ENCODE assay signal across 18 cellular contexts in genomic region chr12:115411121-115411520, GRCh38.
DNase-seq lines count a peak whose midpoint lies in the region; ATAC-seq and TF ChIP-seq lines count a peak whose summit lies in the region.
"Had no signal": no experiment of that assay in that cellular context is flagged by ENCODE, and none has a peak within 500 bp of the region (broad histone marks: within the 10 kb centered on the region; RNA-seq: fewer than 3 reads in every experiment).

No MANE protein-coding gene starts in this region.

- peaks cover 2% of the 10 kb centered on the region for H3K27me3 Mint-ChIP-seq in GM23338 (ENCODE audit: insufficient read depth, low read depth, poor library complexity)
- no peaks in the 10 kb centered on the region; the same call in 1 of the 2 replicates for H3K27me3 Mint-ChIP-seq in WTC11 (ENCODE audit: low read depth)
- H3K27me3 Mint-ChIP-seq in nephron progenitor cell (ENCODE audit: low read depth, poor library complexity), result peaks cover 5% of the 10 kb centered on the region
- H3K27me3 Mint-ChIP-seq: CD8-positive, alpha-beta memory T cell had no signal

- peaks cover 3% of the 10 kb centered on the region; the same call in 1 of the 2 replicates for H3K9me2 ChIP-seq in GM23338 (ENCODE audit: insufficient read depth)

- TF ChIP-seq CTCF in GM23338 (conservative IDR thresholded peaks at IDR 0.05; ENCODE audit: low read depth in 2 of 2), result no peak
- no peak for TF ChIP-seq CTCF in WTC11 (IDR thresholded peaks at IDR 0.05)
- no peak for TF ChIP-seq CTCF in nephron progenitor cell (IDR thresholded peaks at IDR 0.05)

- no peaks in the 10 kb centered on the region; the same call in 2 of the 3 replicates for H3K9me3 Mint-ChIP-seq in GM23338
- H3K9me3 Mint-ChIP-seq in WTC11, result no peaks in the 10 kb centered on the region
- H3K9me3 Mint-ChIP-seq in nephron progenitor cell, result no peaks in the 10 kb centered on the region

- no peaks in the 10 kb centered on the region for H3F3A ChIP-seq in GM23338 (replicated peaks; ENCODE audit: low read depth)

- H3K79me2 ChIP-seq in GM23338 (replicated peaks; ENCODE audit: insufficient read depth), result no peaks in the 10 kb centered on the region

- no peak overlapping the region for H3K27ac ChIP-seq in GM23338 (ENCODE audit: low read depth)
- H3K27ac ChIP-seq: SK-N-MC had no signal

- no peak overlapping the region for H2AFZ ChIP-seq in GM23338

- H3K27me3 ChIP-seq in GM23338 (ENCODE audit: insufficient read depth) (no peaks in the 10 kb centered on the region), MG63 (no peaks in the 10 kb centered on the region)

- H3K36me3 ChIP-seq in GM23338 (ENCODE audit: insufficient read depth) (no peaks in the 10 kb centered on the region), MG63 (no peaks in the 10 kb centered on the region)

- H4K20me1 ChIP-seq in GM23338 (replicated peaks; ENCODE audit: insufficient read depth), result no peaks in the 10 kb centered on the region

- POLR2A ChIA-PET in WTC11 (lab: Charles Lee), result interaction anchor here (0.6 kb wide), 1 partner anchor 815 kb away, joined by 3 read pairs; no protein-coding TSS in a partner anchor

- H3K4me3 Mint-ChIP-seq in GM23338 (no peak overlapping the region), WTC11 (no peak overlapping the region), nephron progenitor cell (no peak overlapping the region)
- H3K4me3 Mint-ChIP-seq: CD8-positive, alpha-beta memory T cell had no signal

- H3K27ac Mint-ChIP-seq in GM23338, result no peak overlapping the region
- no peak overlapping the region for H3K27ac Mint-ChIP-seq in WTC11
- no peak overlapping the region for H3K27ac Mint-ChIP-seq in nephron progenitor cell
- H3K27ac Mint-ChIP-seq: CD8-positive, alpha-beta memory T cell had no signal

- ATAC-seq in GM23338 (peak; percentile 63), WTC11 (peak; percentile 59), GM19328 (IDR thresholded peaks at IDR 0.05; ENCODE audit: unreplicated experiment) (no peak)
- ATAC-seq: HCT116 had no signal

- CTCF ChIA-PET in WTC11 (lab: Charles Lee), result no interaction called here

- H3K4me2 ChIP-seq in GM23338, result peak overlapping the region; percentile 14

- DNase-seq in GM23338 (ENCODE audit: low spot score) (peak; percentile 64), WTC11 (ENCODE audit: low spot score) (no peak), iPS DF 4.7 (ENCODE audit: extremely low read depth, low spot score) (peak; percentile 25), nephron progenitor cell (peak; percentile 21), MG63 (no peak), cortex of kidney (lab: John Stamatoyannopoulos, UW) (no peak), HCEC 1CT (no peak)
- DNase-seq: C1 segment of cervical spinal cord; CD8-positive, alpha-beta memory T cell; DMS53; NCI-H1105; NCI-H2081; NCI-H510A treated with DMSO at 0.1 percent for 48 hours; NCI-H774; Right ventricle myocardium superior had no signal

- peaks cover 23% of the 10 kb centered on the region for H3K4me1 ChIP-seq in GM23338 (ENCODE audit: insufficient read depth)

- H3K4me3 ChIP-seq in GM23338 (no peak overlapping the region), MG63 (no peak overlapping the region)
- H3K4me3 ChIP-seq: SK-N-MC had no signal

- no peaks in the 10 kb centered on the region for H3K9me3 ChIP-seq in MG63

- peaks cover 24% of the 10 kb centered on the region for H3K4me1 Mint-ChIP-seq in GM23338
- peaks cover 38% of the 10 kb centered on the region for H3K4me1 Mint-ChIP-seq in WTC11
- peaks cover 44% of the 10 kb centered on the region for H3K4me1 Mint-ChIP-seq in nephron progenitor cell
- H3K4me1 Mint-ChIP-seq: CD8-positive, alpha-beta memory T cell had no signal

- H3K36me3 Mint-ChIP-seq in GM23338 (ENCODE audit: low read depth), result no peaks in the 10 kb centered on the region
- H3K36me3 Mint-ChIP-seq in WTC11, result no peaks in the 10 kb centered on the region
- no peaks in the 10 kb centered on the region for H3K36me3 Mint-ChIP-seq in nephron progenitor cell (ENCODE audit: low read depth)
- H3K36me3 Mint-ChIP-seq: CD8-positive, alpha-beta memory T cell had no signal

TF ChIP-seq in GM23338, 12 proteins besides CTCF, POLR2A, EP300 and RAD21:
- no peak for TF ChIP-seq ETS1 (IDR thresholded peaks at IDR 0.05)
- no peak for TF ChIP-seq NANOG (IDR thresholded peaks at IDR 0.05; ENCODE audit: borderline replicate concordance)
- TF ChIP-seq EZH2 (IDR thresholded peaks at IDR 0.05; ENCODE audit: low read depth, unreplicated experiment), result no peak

TF ChIP-seq in WTC11, 78 proteins besides CTCF, POLR2A, EP300 and RAD21:
- TF ChIP-seq ZNF263 (CRISPR knock-in tag; IDR thresholded peaks at IDR 0.05; ENCODE audit: low read depth) (no peak), CREB1 (CRISPR knock-in tag; IDR thresholded peaks at IDR 0.05) (no peak), SMAD3 (CRISPR knock-in tag; IDR thresholded peaks at IDR 0.05; ENCODE audit: borderline replicate concordance) (no peak), NFE2L1 (CRISPR knock-in tag; IDR thresholded peaks at IDR 0.05) (no peak), PRRX2 (CRISPR knock-in tag; IDR thresholded peaks at IDR 0.05) (no peak), ZBTB21 (CRISPR knock-in tag; IDR thresholded peaks at IDR 0.05; ENCODE audit: borderline replicate concordance) (no peak)
- TF ChIP-seq, protein P1, sequence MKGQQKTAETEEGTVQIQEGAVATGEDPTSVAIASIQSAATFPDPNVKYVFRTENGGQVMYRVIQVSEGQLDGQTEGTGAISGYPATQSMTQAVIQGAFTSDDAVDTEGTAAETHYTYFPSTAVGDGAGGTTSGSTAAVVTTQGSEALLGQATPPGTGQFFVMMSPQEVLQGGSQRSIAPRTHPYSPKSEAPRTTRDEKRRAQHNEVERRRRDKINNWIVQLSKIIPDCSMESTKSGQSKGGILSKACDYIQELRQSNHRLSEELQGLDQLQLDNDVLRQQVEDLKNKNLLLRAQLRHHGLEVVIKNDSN (CRISPR knock-in tag; IDR thresholded peaks at IDR 0.05), result no peak
- TF ChIP-seq, protein P2, sequence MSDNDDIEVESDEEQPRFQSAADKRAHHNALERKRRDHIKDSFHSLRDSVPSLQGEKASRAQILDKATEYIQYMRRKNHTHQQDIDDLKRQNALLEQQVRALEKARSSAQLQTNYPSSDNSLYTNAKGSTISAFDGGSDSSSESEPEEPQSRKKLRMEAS (CRISPR knock-in tag; IDR thresholded peaks at IDR 0.05), result peak; percentile 48; the same call in 1 of the 2 replicates

Comparison
In these comparisons a context has a peak if more than half of its experiments do, and no peak if none do; other contexts are left out.
1. DNase-seq: peak in GM23338 (single experiment), iPS DF 4.7 (single experiment) and nephron progenitor cell (single experiment); none in WTC11 (single experiment), MG63 (single experiment), cortex of kidney (single experiment) and HCEC 1CT (single experiment).